In the genomic region with DNA sequence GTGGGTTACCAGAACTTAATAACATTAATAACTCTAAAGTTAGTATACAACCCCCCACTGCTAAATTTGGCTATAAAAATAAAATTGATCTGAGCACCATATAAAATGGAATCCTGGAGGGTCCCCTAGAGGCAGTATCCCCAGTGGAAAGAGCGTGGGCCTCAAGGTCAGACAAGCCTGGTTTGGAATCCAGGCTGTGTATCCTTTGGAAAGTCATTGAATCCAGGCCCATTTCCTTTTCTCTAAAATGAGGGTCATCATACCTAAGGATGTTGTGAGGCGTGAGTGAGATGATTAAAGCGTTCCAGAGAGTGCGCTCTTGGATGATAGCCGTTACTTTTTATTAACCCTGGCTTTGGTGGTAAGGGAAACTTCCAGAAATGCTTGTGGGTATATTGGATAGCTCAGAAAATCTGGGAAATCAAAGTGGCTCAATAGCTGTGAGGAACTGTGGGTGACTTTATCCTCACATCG, we compare ENCODE assay signal across 8 cellular contexts. TPM values are rescaled to one million over a fixed set of nuclear protein-coding genes. Genes with fewer than 3 reads are reported as not detected.
DNase-seq lines count a peak whose midpoint lies in the region; ATAC-seq and TF ChIP-seq lines count a peak whose summit lies in the region.

No MANE protein-coding gene starts in this region.

- H3K36me3 Mint-ChIP-seq in activated CD4-positive, alpha-beta T cell treated with anti-CD3 and anti-CD28 coated beads for 36 hours (ENCODE audit: low read depth), result peaks cover 17% of the 10 kb centered on the region

- H3K9me3 Mint-ChIP-seq in activated CD4-positive, alpha-beta T cell treated with anti-CD3 and anti-CD28 coated beads for 36 hours (ENCODE audit: low read depth), result no peaks in the 10 kb centered on the region

- H3K4me3 Mint-ChIP-seq in activated CD4-positive, alpha-beta T cell treated with anti-CD3 and anti-CD28 coated beads for 36 hours, result peak overlapping the region; percentile 93

- ATAC-seq in activated CD4-positive, alpha-beta T cell treated with anti-CD3 and anti-CD28 coated beads for 36 hours, result no peak
- ATAC-seq in left lung (no peak), HG03521 (IDR thresholded peaks at IDR 0.05; ENCODE audit: unreplicated experiment) (no peak)

- intact Hi-C loops in activated CD4-positive, alpha-beta T cell treated with anti-CD3 and anti-CD28 coated beads for 36 hours (cut with DNase I, micrococcal nuclease), result no loop called here
- intact Hi-C loops in left lung (cut with DNase I), result no loop called here

- no peaks in the 10 kb centered on the region for H3K9me3 ChIP-seq in left lung
- no peaks in the 10 kb centered on the region for H3K9me3 ChIP-seq in effector memory CD4-positive, alpha-beta T cell (ENCODE audit: control insufficient read depth, low read length)

- H3K36me3 ChIP-seq in left lung, result peaks cover 0 to 13% of the 10 kb centered on the region in 2 donors
- no peaks in the 10 kb centered on the region for H3K36me3 ChIP-seq in effector memory CD4-positive, alpha-beta T cell (ENCODE audit: control insufficient read depth, insufficient read depth, low read length)

- H3K27ac ChIP-seq in adipose tissue (ENCODE audit: low read depth, low read length), result peak overlapping the region; percentile 80
- peak overlapping the region; percentile 97 to 99 for H3K27ac ChIP-seq in left lung
- peak overlapping the region; percentile 98 for H3K27ac ChIP-seq in temporal lobe (ENCODE audit: low read depth, low read length)
- no peak overlapping the region for H3K27ac ChIP-seq in effector memory CD4-positive, alpha-beta T cell (ENCODE audit: insufficient read depth, low read length, poor library complexity, severe bottlenecking)

- POLR2A ChIA-PET in activated CD4-positive, alpha-beta T cell treated with anti-CD3 and anti-CD28 coated beads for 36 hours (lab: Charles Lee), result no interaction called here

- H3K27me3 Mint-ChIP-seq in activated CD4-positive, alpha-beta T cell treated with anti-CD3 and anti-CD28 coated beads for 36 hours, result no peaks in the 10 kb centered on the region

- CTCF ChIA-PET in activated CD4-positive, alpha-beta T cell treated with anti-CD3 and anti-CD28 coated beads for 36 hours (lab: Charles Lee), result no interaction called here

- H3K27ac Mint-ChIP-seq in activated CD4-positive, alpha-beta T cell treated with anti-CD3 and anti-CD28 coated beads for 36 hours, result no peak overlapping the region

- H3K4me3 ChIP-seq in left lung, result peak overlapping the region; percentile 77 to 85
- no peak overlapping the region for H3K4me3 ChIP-seq in effector memory CD4-positive, alpha-beta T cell (ENCODE audit: insufficient read depth, low read depth, low read length, poor library complexity, severe bottlenecking)

- DNase-seq in activated CD4-positive, alpha-beta T cell treated with anti-CD3 and anti-CD28 coated beads for 36 hours, result no peak
- DNase-seq in activated CD4-positive, alpha-beta T cell treated with anti-CD3 and anti-CD28 coated beads for 4 hours, result no peak
- DNase-seq in left lung (no peak), Kasumi-1 (lab: John Stamatoyannopoulos, UW) (no peak)
- no peak for DNase-seq in effector memory CD4-positive, alpha-beta T cell

- H3K4me1 Mint-ChIP-seq in activated CD4-positive, alpha-beta T cell treated with anti-CD3 and anti-CD28 coated beads for 36 hours, result peaks cover 27% of the 10 kb centered on the region

- no peaks in the 10 kb centered on the region for H3K27me3 ChIP-seq in left lung
- no peaks in the 10 kb centered on the region for H3K27me3 ChIP-seq in effector memory CD4-positive, alpha-beta T cell (replicated peaks; ENCODE audit: control insufficient read depth, insufficient read depth, low read length, poor library complexity, severe bottlenecking)

- peaks cover 14 to 37% of the 10 kb centered on the region in 2 donors for H3K4me1 ChIP-seq in left lung
- H3K4me1 ChIP-seq in effector memory CD4-positive, alpha-beta T cell (ENCODE audit: control insufficient read depth, insufficient read depth, low read length, poor library complexity, severe bottlenecking), result peaks cover 10% of the 10 kb centered on the region

- 26 to 47% (median 34%) methylated on average over 6 of the region's 6 CpGs for WGBS in adipose tissue, 3 donors

- TF ChIP-seq CTCF in left lung (IDR thresholded peaks at IDR 0.05), result no peak

RNA-seq across cellular contexts. Expression of gene ZNF436, which starts 0.7 kb away (rescaled TPM):
- total RNA-seq in activated CD4-positive, alpha-beta T cell treated with anti-CD3 and anti-CD28 coated beads for 36 hours, result 1 to 10 TPM; 5.2 to 6.1 TPM
- 10 to 100 TPM in 1 of 3 donors, 1 to 10 TPM in 2; 5.6 to 14.4 (median 7.4) TPM for polyA plus RNA-seq in adipose tissue
- total RNA-seq in left lung (10 to 100 TPM in 1 of 2 donors, 1 to 10 TPM in 1; 9.2 to 10.2 TPM), temporal lobe (73.0 TPM)

RNA-seq across cellular contexts. Expression of gene HNRNPR, which starts 26.2 kb away (rescaled TPM):
- 100 to 1,000 TPM; 190 to 210 TPM for total RNA-seq in activated CD4-positive, alpha-beta T cell treated with anti-CD3 and anti-CD28 coated beads for 36 hours
- polyA plus RNA-seq in adipose tissue, result 100 to 1,000 TPM in 1 of 3 donors, 10 to 100 TPM in 2; 26.2 to 101 (median 63.8) TPM
- total RNA-seq in left lung (100 to 1,000 TPM in 1 of 2 donors, 10 to 100 TPM in 1; 84.3 to 108 TPM), temporal lobe (144 TPM)

RNA-seq across cellular contexts. Expression of gene TCEA3, which starts 54.2 kb away (rescaled TPM):
- 1 to 10 TPM; 5.5 to 6.8 TPM for total RNA-seq in activated CD4-positive, alpha-beta T cell treated with anti-CD3 and anti-CD28 coated beads for 36 hours
- 10 to 100 TPM; 10.9 to 77.7 (median 19.1) TPM for polyA plus RNA-seq in adipose tissue
- total RNA-seq in left lung (10 to 100 TPM; 28.3 to 43.2 TPM), temporal lobe (4.4 TPM)
